26 cellular contexts compared by ENCODE assay signal in the genomic region with DNA sequence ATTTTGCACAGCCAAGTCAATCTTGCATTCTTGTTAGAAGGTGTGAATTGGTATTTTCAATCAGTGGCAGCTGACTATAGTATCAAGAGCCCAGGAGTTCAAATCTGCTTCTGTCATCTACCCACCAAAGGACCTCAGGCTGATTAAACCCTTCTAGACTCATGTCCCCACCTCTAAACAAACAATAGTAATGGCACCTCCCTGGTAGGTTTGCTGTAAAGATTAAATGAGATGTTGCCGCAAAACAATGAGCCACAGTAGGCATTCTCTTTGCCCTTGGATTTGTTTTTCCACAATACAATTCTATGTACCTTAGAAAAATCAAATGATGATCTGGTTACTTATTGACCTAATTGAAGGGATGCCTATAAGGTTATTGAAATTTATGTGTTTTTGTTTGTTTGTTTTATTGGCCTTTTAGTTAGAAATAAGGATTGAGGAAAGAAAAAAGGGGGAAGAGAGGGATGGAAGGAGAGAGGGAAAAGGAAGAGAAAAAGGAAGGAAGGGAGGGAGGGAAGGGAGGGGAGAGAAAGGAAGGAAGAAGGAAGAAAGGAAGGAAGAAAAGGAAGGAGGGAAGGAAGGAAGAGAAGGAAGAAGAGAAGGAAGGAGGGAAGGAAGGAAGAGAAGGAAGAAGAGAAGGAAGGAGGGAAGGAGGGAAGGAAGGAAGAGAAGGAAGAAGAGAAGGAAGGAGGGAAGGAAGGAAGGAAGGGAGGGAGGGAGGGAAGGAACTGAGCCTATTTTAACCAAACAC.
DNase-seq lines count a peak whose midpoint lies in the region; ATAC-seq and TF ChIP-seq lines count a peak whose summit lies in the region.
"Had no signal": no experiment of that assay in that cellular context is flagged by ENCODE, and none has a peak within 500 bp of the region (broad histone marks: within the 10 kb centered on the region; RNA-seq: fewer than 3 reads in every experiment).

No MANE protein-coding gene starts in this region.

- H3K27me3 ChIP-seq in esophagus (ENCODE audit: control insufficient read depth in 1 of 2, insufficient read depth in 2 of 2, low read length in 2 of 2) (no peaks in the 10 kb centered on the region), thymus (ENCODE audit: control insufficient read depth, insufficient read depth) (no peaks in the 10 kb centered on the region)
- H3K27me3 ChIP-seq: testis had no signal

- H3K27ac ChIP-seq in esophagus (ENCODE audit: low read depth in 2 of 2, low read length in 1 of 2) (peak overlapping the region; percentile 34 to 90), thymus (ENCODE audit: low read depth) (peak overlapping the region; percentile 31)
- H3K27ac ChIP-seq: A549, testis had no signal

- ATAC-seq in omental fat pad (ENCODE audit: low FRiP score) (no peak), GM21723 (IDR thresholded peaks at IDR 0.05; ENCODE audit: unreplicated experiment) (no peak), HG03442 (IDR thresholded peaks at IDR 0.05; ENCODE audit: unreplicated experiment) (no peak)
- ATAC-seq: A549, GM12878, left cardiac atrium had no signal

- H3K4me3 ChIP-seq in esophagus (ENCODE audit: low read depth in 1 of 2, low read length in 2 of 2) (no peak overlapping the region), thymus (ENCODE audit: low read length) (no peak overlapping the region)
- H3K4me3 ChIP-seq: A549, GM12878, testis had no signal

- H3K36me3 ChIP-seq in esophagus (ENCODE audit: control insufficient read depth in 2 of 2, insufficient read depth in 2 of 2, low read length in 1 of 2): no peaks in the 10 kb centered on the region
- no peaks in the 10 kb centered on the region for H3K36me3 ChIP-seq in thymus (ENCODE audit: control insufficient read depth, insufficient read depth)

- TF ChIP-seq CTCF in omental fat pad (IDR thresholded peaks at IDR 0.05): no peak

- H3K9me3 ChIP-seq in esophagus (ENCODE audit: control insufficient read depth in 2 of 2, insufficient read depth in 1 of 2, low read depth in 1 of 2, low read length in 1 of 2) (no peaks in the 10 kb centered on the region), thymus (ENCODE audit: control insufficient read depth) (no peaks in the 10 kb centered on the region)
- H3K9me3 ChIP-seq: A549, testis had no signal

- H3K4me1 ChIP-seq in esophagus (ENCODE audit: control insufficient read depth in 2 of 2, insufficient read depth in 2 of 2, low read length in 1 of 2) (peaks cover 0 to 18% of the 10 kb centered on the region in 2 donors), thymus (ENCODE audit: control insufficient read depth, insufficient read depth, low read length) (peaks cover 3% of the 10 kb centered on the region)

- WGBS in esophagus, 2 donors: 57 to 60% methylated on average over 1 of the region's 1 CpG
- WGBS in thymus: 97% methylated on average over 1 of the region's 1 CpG

- DNase-seq in NCI-H2081 (lab: John Stamatoyannopoulos, UW): peak; percentile 20 to 41
- no peak for DNase-seq in NCI-H2081 treated with DMSO at 0.1 percent for 48 hours (lab: John Stamatoyannopoulos, UW)
- peak; percentile 75 for DNase-seq in NCI-H345 (lab: John Stamatoyannopoulos, UW)
- DNase-seq in omental fat pad (ENCODE audit: low spot score): no peak
- DNase-seq: activated B cell treated with CpG ODN at 0.5 μM for 24 hours; activated CD4-positive, alpha-beta T cell treated with anti-CD3 and anti-CD28 coated beads, Interleukin-2, amount 10 ng/mL, durations not matched to agents 7 days and 5 days; activated effector memory CD4-positive, alpha-beta T cell treated with anti-CD3 and anti-CD28 coated beads, Interleukin-2, amount 50 U/mL, for 16 hours; activated T-cell treated with anti-CD3 and anti-CD28 coated beads, Interleukin-2, amount 50 U/mL, for 24 hours; anterior cingulate cortex; CD4-positive, alpha-beta memory T cell; H9; immature natural killer cell; left cardiac atrium; MV-4-11; NCI-H446 treated with DMSO at 0.1 percent for 48 hours; retina; RPMI8226; small intestine; stimulated activated naive CD4-positive, alpha-beta T cell treated with Interleukin-2 at 50 U/mL for 16 hours; testis had no signal

Comparison
In these comparisons a context has a peak if more than half of its experiments do, and no peak if none do; other contexts are left out.
1. DNase-seq: peak in NCI-H2081 (2 of 2) and NCI-H345 (single experiment); none in NCI-H2081 treated with DMSO at 0.1 percent for 48 hours (single experiment) and omental fat pad (single experiment).